In the genomic region with DNA sequence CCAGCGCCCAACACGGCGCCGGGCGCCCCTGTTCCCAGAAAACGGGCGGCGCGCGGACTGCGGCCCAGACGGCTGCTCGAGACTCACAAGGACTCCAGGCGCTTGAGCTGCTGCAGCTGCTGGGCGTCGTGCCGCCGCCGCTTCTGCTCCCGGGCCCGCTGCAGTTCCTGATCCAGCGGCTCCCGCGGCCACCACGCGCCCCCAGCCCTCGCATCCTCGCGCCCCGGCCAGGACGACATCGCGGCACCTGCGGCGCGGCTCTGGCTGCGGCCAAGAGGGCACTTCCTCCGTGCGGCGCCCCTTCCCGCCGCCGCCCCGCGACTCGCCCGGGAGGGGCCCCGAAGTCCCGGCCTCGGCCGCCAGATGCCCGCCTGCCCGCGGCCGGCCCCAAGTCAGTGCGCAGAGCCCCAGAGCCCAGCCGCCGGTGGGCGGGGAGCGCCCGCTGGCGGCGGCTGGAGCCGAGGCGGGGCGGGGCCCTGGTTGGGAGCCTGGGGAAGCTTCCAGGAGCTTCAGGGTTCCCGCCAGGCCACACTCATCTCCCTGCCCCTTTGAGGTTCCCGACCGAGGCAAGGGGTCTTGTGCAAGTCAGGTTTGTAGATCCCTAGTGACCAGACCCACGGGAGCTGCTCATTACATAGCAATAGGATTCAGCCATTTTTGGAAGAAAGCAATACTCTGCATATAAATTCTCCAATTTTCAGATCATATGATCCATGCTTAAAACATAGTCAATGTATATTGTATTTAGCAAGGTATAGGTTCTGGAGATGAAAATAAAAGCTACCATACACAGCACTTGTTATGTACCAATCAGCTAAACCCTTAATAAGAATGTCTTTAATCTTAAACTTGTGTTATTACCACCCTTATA, we compare ENCODE assay signal across 8 cellular contexts.
DNase-seq lines count a peak whose midpoint lies in the region; ATAC-seq lines count a peak whose summit lies in the region.

No MANE protein-coding gene starts in this region.

- ATAC-seq in GM18858 (IDR thresholded peaks at IDR 0.05; ENCODE audit: unreplicated experiment): peak; percentile 73
- peak; percentile 79 for ATAC-seq in HG03066 (IDR thresholded peaks at IDR 0.05; ENCODE audit: low read depth, unreplicated experiment)

- H3K27me3 ChIP-seq in layer of hippocampus (ENCODE audit: control insufficient read depth, insufficient read depth, low read length): no peaks in the 10 kb centered on the region

- H3K27ac ChIP-seq in cingulate gyrus (ENCODE audit: low read depth, low read length) (peak overlapping the region; percentile 98), layer of hippocampus (ENCODE audit: low read depth, low read length) (peak overlapping the region; percentile 90)

- DNase-seq in AG08396 (ENCODE audit: low spot score) (peak; percentile 93), NCI-H2227 treated with DMSO at 0.1 percent for 48 hours (lab: John Stamatoyannopoulos, UW) (peak; percentile 49)
- DNase-seq in activated CD4-positive, alpha-beta T cell treated with anti-CD3 and anti-CD28 coated beads for 1 hour: peak; percentile 54
- peak; percentile 11 to 64 (median 30) for DNase-seq in stimulated activated CD4-positive, alpha-beta T cell treated with anti-CD3 and anti-CD28 coated beads, Interleukin-1b, Interleukin-23, amount 100 ng/mL, for 24 hours (ENCODE audit: low read depth in 4 of 4, low spot score in 1 of 4)

Comparison
In these comparisons a context has a peak if more than half of its experiments do, and no peak if none do; other contexts are left out.
1. Peak in every context shown above with its lines: DNase-seq, ATAC-seq and H3K27ac ChIP-seq.
2. DNase-seq: peak in every context shown above with its lines; median percentile 93 in AG08396; 54 in activated CD4-positive, alpha-beta T cell treated with anti-CD3 and anti-CD28 coated beads for 1 hour; 49 in NCI-H2227 treated with DMSO at 0.1 percent for 48 hours; 30 in stimulated activated CD4-positive, alpha-beta T cell treated with anti-CD3 and anti-CD28 coated beads, Interleukin-1b, Interleukin-23, amount 100 ng/mL, for 24 hours.